In the genomic region with DNA sequence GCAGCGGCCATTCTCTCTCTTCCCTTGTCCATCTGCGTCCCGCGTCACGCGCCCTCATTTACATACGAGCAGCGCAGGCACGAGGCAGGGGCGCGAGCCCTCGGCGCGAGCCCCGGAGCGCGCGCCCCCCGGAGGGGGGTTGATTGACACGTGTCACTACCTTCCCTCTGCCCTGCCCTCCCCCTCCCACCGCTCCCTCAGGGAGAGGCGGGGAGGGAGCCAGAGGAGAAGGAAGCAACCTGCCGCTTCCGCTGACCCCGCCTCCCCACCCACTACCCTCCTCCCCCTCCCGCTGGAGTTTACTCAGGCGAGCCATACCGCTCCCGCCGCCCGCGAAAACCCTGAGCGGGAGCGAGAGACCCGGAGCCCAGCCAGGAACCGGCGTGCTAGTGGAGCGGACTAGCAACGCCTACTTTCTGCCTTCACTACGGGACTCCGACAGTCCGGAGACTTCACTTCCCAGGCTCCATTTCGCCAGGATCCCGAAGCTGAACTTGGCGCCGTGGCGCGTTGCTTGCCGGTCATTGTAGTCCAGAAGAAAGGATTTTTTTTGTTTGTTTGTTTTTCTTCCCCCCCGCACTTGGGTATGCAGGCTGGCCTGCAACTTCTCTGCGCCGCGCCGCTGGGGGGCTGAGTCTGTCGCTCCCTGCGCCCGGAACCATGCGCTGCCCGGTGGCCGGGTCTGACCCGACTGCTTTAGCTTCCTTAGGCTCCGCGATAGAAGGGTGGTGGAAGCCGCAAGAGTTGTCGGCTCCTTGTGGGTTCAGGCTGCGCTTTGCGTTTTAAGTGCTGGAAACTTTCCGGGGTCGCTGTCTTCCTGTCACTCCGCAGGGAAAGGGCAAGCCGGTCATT, we compare ENCODE assay signal across 8 cellular contexts. TPM values are rescaled to one million over a fixed set of nuclear protein-coding genes. Genes with fewer than 3 reads are reported as not detected.
DNase-seq lines count a peak whose midpoint lies in the region; ATAC-seq, FAIRE-seq and TF ChIP-seq lines count a peak whose summit lies in the region.

A gene (minus strand): TSS at position 36 of the 852 bp plus-strand sequence. CDS start 4 bp downstream, at position 32.

- CTCF ChIA-PET in H1 (lab: Charles Lee; ENCODE audit: partially characterized antibody) = no interaction called here

- H4K20me1 ChIP-seq in H1 (replicated peaks in 1 of 2; ENCODE audit: control insufficient read depth in 1 of 2, insufficient read depth in 2 of 2, low read length in 2 of 2) = peaks cover 2 to 6% of the 10 kb centered on the region in 2 experiments

- peak within 1 kb of the TSS; percentile 61; the same call in 1 of the 2 replicates for H3K27ac ChIP-seq in H1 (ENCODE audit: low read depth, low read length)

- TF ChIP-seq EP300 in H1 (IDR thresholded peaks at IDR 0.05; ENCODE audit: borderline replicate concordance in 1 of 2, low read depth in 2 of 2, low read length in 2 of 2) = peak in 1 of 2 experiments; percentile 31; a peak in 1 of 3 replicates

- H2BK120ac ChIP-seq in H1 (replicated peaks; ENCODE audit: low read depth, low read length) = no peak within 1 kb of the TSS

- no peaks in the 10 kb centered on the region for H3K9me3 Mint-ChIP-seq in memory B cell

- TF ChIP-seq RAD21 in H1 (IDR thresholded peaks at IDR 0.05 in 1 of 2, conservative IDR thresholded peaks at IDR 0.05 in 1 of 2; ENCODE audit: low read depth in 2 of 2, low read length in 2 of 2) = peak in 1 of 2 experiments; percentile 11; a peak in 1 of 4 replicates

- no peaks in the 10 kb centered on the region for H3K36me3 ChIP-seq in H1 (ENCODE audit: control insufficient read depth in 2 of 4, insufficient read depth in 4 of 4, low read length in 3 of 4)

- no peaks in the 10 kb centered on the region for H3K79me1 ChIP-seq in H1 (ENCODE audit: low read depth, low read length)

- peak within 1 kb of the TSS; percentile 42 for H3K56ac ChIP-seq in H1 (replicated peaks; ENCODE audit: insufficient read length, low read depth, low read length)

- no peak within 1 kb of the TSS for H2BK12ac ChIP-seq in H1 (ENCODE audit: low read depth, low read length)

- peak; percentile 81 for FAIRE-seq in H1 (lab: Jason Lieb, UNC)

- H3K4me1 Mint-ChIP-seq in memory B cell = peaks cover 20% of the 10 kb centered on the region

- H3K79me2 ChIP-seq in H1 (ENCODE audit: control insufficient read depth in 1 of 2, insufficient read depth in 2 of 2, low read length in 2 of 2) = peaks cover 0 to 37% of the 10 kb centered on the region in 2 experiments; a peak in 3 of 4 replicates

- H4K5ac ChIP-seq in H1 (ENCODE audit: insufficient read length, low read depth, low read length) = peak within 1 kb of the TSS; percentile 89

- no peak within 1 kb of the TSS for H4K91ac ChIP-seq in H1 (replicated peaks; ENCODE audit: insufficient read length, low read length)

- no peak for TF ChIP-seq CTCF in H1 (IDR thresholded peaks at IDR 0.05; ENCODE audit: control extremely low read depth in 1 of 3, insufficient read depth in 1 of 3, low read depth in 1 of 3, low read length in 3 of 3)

- no peak within 1 kb of the TSS for H2BK15ac ChIP-seq in H1 (ENCODE audit: low read length)

- H3K4me3 ChIP-seq in H1 (ENCODE audit: extremely low read depth in 1 of 4, insufficient read depth in 2 of 4, low read depth in 3 of 4, low read length in 4 of 4) = peak within 1 kb of the TSS; percentile 72 to 98 (median 84)

- H3K4me2 ChIP-seq in H1 (ENCODE audit: insufficient read depth in 1 of 2, low read depth in 2 of 2, low read length in 2 of 2) = peak within 1 kb of the TSS; percentile 87 to 88

- peak within 1 kb of the TSS; percentile 68; the same call in 1 of the 2 replicates for H2AFZ ChIP-seq in H1 (ENCODE audit: low read length)

- no peak within 1 kb of the TSS for H3K14ac ChIP-seq in H1 (ENCODE audit: insufficient read length)

- H3K27me3 ChIP-seq in H1 (replicated peaks in 1 of 4; ENCODE audit: control insufficient read depth in 3 of 4, extremely low read depth in 1 of 4, insufficient read depth in 3 of 4, low read length in 3 of 4) = peaks cover 2 to 21% (median 14%) of the 10 kb centered on the region in 4 experiments

- H3K9me3 ChIP-seq in H1 (ENCODE audit: insufficient read depth in 2 of 2, low read depth in 1 of 2, low read length in 1 of 2) = no peaks in the 10 kb centered on the region

- H3K27ac Mint-ChIP-seq in memory B cell = peak within 1 kb of the TSS; percentile 93

- TF ChIP-seq POLR2A in H1 (IDR thresholded peaks at IDR 0.05; ENCODE audit: control extremely low read depth in 1 of 2, low read depth in 2 of 2, low read length in 2 of 2) = no peak; a peak in 2 of 3 replicates

- WGBS in H1 (ENCODE audit: extremely low coverage in 1 of 2, insufficient coverage in 1 of 2, insufficient read length in 1 of 2, insufficient replicate concordance in 2 of 2, low coverage in 1 of 2, low lambda C conversion rate in 2 of 2, missing lambda C conversion rate in 1 of 2), 2 experiments = 2% methylated on average over 35 of the region's 71 CpGs; no CpG with 5 or more reads in 1 of the 2 experiments

- peak within 1 kb of the TSS; percentile 92 for H4K8ac ChIP-seq in H1 (ENCODE audit: extremely low read depth, insufficient read depth, low read length)

- no peak within 1 kb of the TSS for H2AK5ac ChIP-seq in H1 (ENCODE audit: low read depth, low read length)

- peak; percentile 74 for ATAC-seq in GM19468 (IDR thresholded peaks at IDR 0.05; ENCODE audit: extremely low read depth, unreplicated experiment)
- peak; percentile 78 for ATAC-seq in memory B cell (ENCODE audit: low read depth)

- peak within 1 kb of the TSS; percentile 84 for H3K4me3 Mint-ChIP-seq in memory B cell

- no peak within 1 kb of the TSS for H3K23ac ChIP-seq in H1 (ENCODE audit: insufficient read length)

- peak within 1 kb of the TSS; percentile 67 to 89 (median 78); a peak in 6 of 7 replicates for H3K9ac ChIP-seq in H1 (replicated peaks in 1 of 4; ENCODE audit: extremely low read depth in 1 of 4, low read depth in 3 of 4, low read length in 3 of 4)

- POLR2A ChIA-PET in H1 (lab: Charles Lee; ENCODE audit: partially characterized antibody) = interaction anchor here (0.7 to 1.8 kb wide), 4 partner anchors 11 to 212 kb away, joined by 3 to 4 read pairs (median 4); a partner anchor contains a TSS

- peaks cover 10% of the 10 kb centered on the region; the same call in 1 of the 2 replicates for H3K23me2 ChIP-seq in H1 (ENCODE audit: low read depth, low read length)

- peak within 1 kb of the TSS; percentile 20; the same call in 1 of the 2 replicates for H2BK5ac ChIP-seq in H1 (ENCODE audit: low read depth, low read length)

- no peak within 1 kb of the TSS for H2BK20ac ChIP-seq in H1 (ENCODE audit: low read length)

- H3K4me1 ChIP-seq in H1 (replicated peaks in 1 of 4; ENCODE audit: control insufficient read depth in 3 of 4, insufficient read depth in 4 of 4, low read length in 3 of 4) = no peaks in the 10 kb centered on the region

- DNase-seq in COLO668 (lab: John Stamatoyannopoulos, UW; ENCODE audit: unreplicated experiment) (peak; percentile 99), HS-5 (ENCODE audit: low read depth) (peak; percentile 84), H1 (ENCODE audit: low read depth in 1 of 2, low spot score in 2 of 2) (peak; percentile 87 to 89), memory B cell (ENCODE audit: low spot score in 2 of 2) (peak; percentile 85 to 86)
- DNase-seq in NK-92 treated with Interleukin-12 subunit alpha and Interleukin-12 subunit beta, amount 100 ng/mL, for 24 hours (lab: John Stamatoyannopoulos, UW) = peak; percentile 98
- peak; percentile 65 to 76 (median 74) for DNase-seq in activated CD8-positive, alpha-beta memory T cell treated with anti-CD3 and anti-CD28 coated beads for 48 hours (ENCODE audit: low read depth in 2 of 3, low spot score in 2 of 3)
- peak; percentile 75 for DNase-seq in stimulated activated CD8-positive, alpha-beta memory T cell treated with anti-CD3 and anti-CD28 coated beads, Interleukin-12 subunit alpha, Interleukin-12 subunit beta, amount 100 ng/mL, for 24 hours (ENCODE audit: extremely low read depth)

- no peak within 1 kb of the TSS for H3K4ac ChIP-seq in H1 (replicated peaks; ENCODE audit: insufficient read length, low read depth, low read length)

- no peaks in the 10 kb centered on the region for H3K36me3 Mint-ChIP-seq in memory B cell

- no peak within 1 kb of the TSS; the same call in 1 of the 2 replicates for H3K18ac ChIP-seq in H1 (ENCODE audit: extremely low read depth, low read length)

- no peaks in the 10 kb centered on the region for H3K27me3 Mint-ChIP-seq in memory B cell

TF ChIP-seq in H1, 55 proteins besides CTCF, POLR2A, EP300 and RAD21 (continues in another document):
- TF ChIP-seq SIX5 (IDR thresholded peaks at IDR 0.05; ENCODE audit: low read depth, low read length) (peak; percentile 93), EZH2 (IDR thresholded peaks at IDR 0.05; ENCODE audit: low read depth, low read length, severe bottlenecking) (no peak), GABPA (IDR thresholded peaks at IDR 0.05; ENCODE audit: borderline replicate concordance, insufficient read depth, low read length) (no peak), HDAC2 (IDR thresholded peaks at IDR 0.05; ENCODE audit: borderline replicate concordance in 1 of 2, low read depth in 2 of 2, low read length in 2 of 2) (0 out of 4 replicates have a peak, but pooled peaks of 1 of the 2 experiments have one; percentile 69), SP2 (IDR thresholded peaks at IDR 0.05; ENCODE audit: low read length) (no peak), TCF12 (IDR thresholded peaks at IDR 0.05; ENCODE audit: low read depth, low read length) (no peak), FOSL1 (IDR thresholded peaks at IDR 0.05; ENCODE audit: insufficient read depth, low read depth, low read length) (no peak), HDAC6 (IDR thresholded peaks at IDR 0.05; ENCODE audit: low read depth, low read length) (no peak), MAFK (IDR thresholded peaks at IDR 0.05; ENCODE audit: low read depth, low read length) (no peak), CHD1 (IDR thresholded peaks at IDR 0.05; ENCODE audit: low read depth, low read length) (no peak), GTF2F1 (IDR thresholded peaks at IDR 0.05; ENCODE audit: borderline replicate concordance, low read depth, low read length) (no peak), NRF1 (IDR thresholded peaks at IDR 0.05; ENCODE audit: low read depth, low read length) (no peak), RNF2 (IDR thresholded peaks at IDR 0.05; ENCODE audit: borderline replicate concordance, low read depth, low read length, missing control alignments, poor library complexity, severe bottlenecking) (no peak), KDM5A (IDR thresholded peaks at IDR 0.05; ENCODE audit: low read length) (no peak)

RNA-seq across cellular contexts. Expression of the gene that starts here (rescaled TPM):
- 19.2 and 20.3 TPM in 2 replicates for total RNA-seq in H1 (2021; fragmentation: NEBNext Ultra II Directional; extraction: Animal tissue kit (Norgen Biotek cat#: 25700))
- 1.8 and 2.2 TPM in 2 replicates for polyA plus RNA-seq in H1 (2011; rRNA removed)
- polyA plus RNA-seq in H1 (2011; cell fraction: cytosol; rRNA removed) = 3.3 TPM
- polyA plus RNA-seq in H1 (2011; cell fraction: nucleus; rRNA removed) = 3.5 TPM
- 5.3 to 10.7 TPM (median 6.6 TPM) in 4 replicates for polyA plus RNA-seq in H1 (2012, experiment 1 of 2)
- 0.71 TPM for polyA plus RNA-seq in H1 (2012, experiment 2 of 2)
- polyA plus RNA-seq in H1 (2013, experiment 1 of 2) = 8.9 TPM
- 7.6 TPM for polyA plus RNA-seq in H1 (2013, experiment 2 of 2)
- polyA minus RNA-seq in H1 (2011; rRNA and poly(A)+ RNA removed) = 11.1 and 19.5 TPM in 2 replicates
- polyA minus RNA-seq in H1 (2011; cell fraction: cytosol; rRNA and poly(A)+ RNA removed) = 4.5 TPM
- polyA minus RNA-seq in H1 (2011; cell fraction: nucleus; rRNA and poly(A)+ RNA removed) = 30.0 TPM

Comparison
In these comparisons a context has a peak if more than half of its experiments do, and no peak if none do; other contexts are left out.
1. Peak in every context shown above with its lines: DNase-seq, ATAC-seq, H3K4me3 ChIP-seq and H3K27ac ChIP-seq.